ENCODE assay signal across 29 cellular contexts in genomic region chr17:39711851-39712250, GRCh38. TPM values are rescaled to one million over a fixed set of nuclear protein-coding genes. Genes with fewer than 3 reads are reported as not detected.
A peak's percentile ranks its signal among the peaks of the same experiment; 100 is the strongest.
DNase-seq lines count a peak whose midpoint lies in the region; ATAC-seq, FAIRE-seq and TF ChIP-seq lines count a peak whose summit lies in the region.
"Had no signal": no experiment of that assay in that cellular context is flagged by ENCODE, and none has a peak within 500 bp of the region (broad histone marks: within the 10 kb centered on the region; RNA-seq: fewer than 3 reads in every experiment).

No MANE protein-coding gene starts in this region.

- H3K23ac ChIP-seq in neuronal stem cell (ENCODE audit: low read depth, low read length, poor library complexity): peak overlapping the region; percentile 39

- H3K79me1 ChIP-seq in neuronal stem cell (ENCODE audit: low read depth, low read length): peaks cover 10% of the 10 kb centered on the region

- no peaks in the 10 kb centered on the region for H4K20me1 ChIP-seq in BLaER1

- POLR2A ChIA-PET in activated CD4-positive, alpha-beta memory T cell treated with anti-CD3 and anti-CD28 coated beads, Interleukin-2, amount 10 ng/mL, durations not matched to agents 7 days and 5 days (lab: Charles Lee): interaction anchor here (1.9 kb wide), 1 partner anchor 18 kb away, joined by 7 read pairs; no protein-coding TSS in a partner anchor

- H3K27ac Mint-ChIP-seq in Calu3 (ENCODE audit: unreplicated experiment): peak overlapping the region; percentile 0
- H3K27ac Mint-ChIP-seq in activated CD4-positive, alpha-beta memory T cell treated with anti-CD3 and anti-CD28 coated beads, Interleukin-2, amount 10 ng/mL, durations not matched to agents 7 days and 5 days: no peak overlapping the region
- H3K27ac Mint-ChIP-seq: CD8-positive, alpha-beta T cell had no signal

- H2BK15ac ChIP-seq in neuronal stem cell (ENCODE audit: low read length): no peak overlapping the region

- BruUV-seq in Calu3 (replicated peaks; lab: Mats Ljungman, UMichigan): no TSS peak

- ATAC-seq in HG03520 (IDR thresholded peaks at IDR 0.05; ENCODE audit: unreplicated experiment) (no peak), HG02798 (IDR thresholded peaks at IDR 0.05; ENCODE audit: poor library complexity, unreplicated experiment) (no peak)
- ATAC-seq: A549; CD8-positive, alpha-beta T cell had no signal

- H3K4ac ChIP-seq in neuronal stem cell (ENCODE audit: low read length): no peak overlapping the region

- H3K14ac ChIP-seq in neuronal stem cell (ENCODE audit: low read length): no peak overlapping the region

- no peaks in the 10 kb centered on the region for H3K27me3 Mint-ChIP-seq in Calu3 (ENCODE audit: unreplicated experiment)
- H3K27me3 Mint-ChIP-seq in activated CD4-positive, alpha-beta memory T cell treated with anti-CD3 and anti-CD28 coated beads, Interleukin-2, amount 10 ng/mL, durations not matched to agents 7 days and 5 days: peaks cover 2% of the 10 kb centered on the region

- intact Hi-C loops in Calu3 (cut with micrococcal nuclease; ENCODE audit: unreplicated experiment): no loop called here

- peaks cover 37% of the 10 kb centered on the region for H3K4me1 Mint-ChIP-seq in Calu3 (ENCODE audit: low read depth, unreplicated experiment)
- H3K4me1 Mint-ChIP-seq in activated CD4-positive, alpha-beta memory T cell treated with anti-CD3 and anti-CD28 coated beads, Interleukin-2, amount 10 ng/mL, durations not matched to agents 7 days and 5 days: peaks cover 16% of the 10 kb centered on the region

- no CpG with 5 or more reads among the region's 10 CpGs for WGBS in neuronal stem cell (ENCODE audit: extremely low coverage in 2 of 2, insufficient read length in 2 of 2, insufficient replicate concordance in 1 of 2), 2 donors

- H3K18ac ChIP-seq in neuronal stem cell (ENCODE audit: low read length): no peak overlapping the region

- H3K4me3 ChIP-seq in BLaER1 (no peak overlapping the region), bronchial epithelial cell (ENCODE audit: low read depth, low read length) (no peak overlapping the region), neuronal stem cell (ENCODE audit: low read length in 2 of 2) (no peak overlapping the region)
- H3K4me3 ChIP-seq: A549 had no signal

- H3K27ac ChIP-seq in BLaER1 (no peak overlapping the region), neuronal stem cell (replicated peaks; ENCODE audit: low read length) (no peak overlapping the region)
- H3K27ac ChIP-seq: A549, C4-2B had no signal

- H3K9ac ChIP-seq in BLaER1 (no peak overlapping the region), neuronal stem cell (ENCODE audit: low read depth, low read length, poor library complexity) (no peak overlapping the region)

- no peaks in the 10 kb centered on the region for H3K9me3 Mint-ChIP-seq in Calu3 (ENCODE audit: low read depth, unreplicated experiment)
- H3K9me3 Mint-ChIP-seq in activated CD4-positive, alpha-beta memory T cell treated with anti-CD3 and anti-CD28 coated beads, Interleukin-2, amount 10 ng/mL, durations not matched to agents 7 days and 5 days: no peaks in the 10 kb centered on the region
- H3K9me3 Mint-ChIP-seq: CD4-positive, CD25-positive, alpha-beta regulatory T cell; CD8-positive, alpha-beta T cell had no signal

- H3K4me1 ChIP-seq in BLaER1: peaks cover 74% of the 10 kb centered on the region
- H3K4me1 ChIP-seq in neuronal stem cell (ENCODE audit: control insufficient read depth in 2 of 2, insufficient read depth in 1 of 2, low read depth in 1 of 2, low read length in 2 of 2): no peaks in the 10 kb centered on the region
- H3K4me1 ChIP-seq: A549, BE2C, Caco-2 had no signal

- no peak for DNase-seq in Calu3
- DNase-seq in bronchial epithelial cell (ENCODE audit: low read depth): no peak
- no peak for DNase-seq in neuronal stem cell (ENCODE audit: low spot score)
- DNase-seq in activated CD4-positive, alpha-beta memory T cell treated with anti-CD3 and anti-CD28 coated beads, Interleukin-2, amount 10 ng/mL, durations not matched to agents 7 days and 5 days: no peak
- DNase-seq in Kasumi-1 (lab: John Stamatoyannopoulos, UW): no peak
- DNase-seq: 8988T; ACHN; AML-193; BE2C; Caco-2; CD4-positive, CD25-positive, alpha-beta regulatory T cell; CD8-positive, alpha-beta T cell; DMS 273 treated with DMSO at 0.1 percent for 48 hours; DMS53; DMS79 treated with DMSO at 0.1 percent for 48 hours; GF-D8; H7; HCEC 1CT had no signal

- peaks cover 98% of the 10 kb centered on the region for H3K36me3 Mint-ChIP-seq in Calu3 (ENCODE audit: insufficient read depth, unreplicated experiment)
- H3K36me3 Mint-ChIP-seq in activated CD4-positive, alpha-beta memory T cell treated with anti-CD3 and anti-CD28 coated beads, Interleukin-2, amount 10 ng/mL, durations not matched to agents 7 days and 5 days (ENCODE audit: low read depth): no peaks in the 10 kb centered on the region
- H3K36me3 Mint-ChIP-seq: CD4-positive, CD25-positive, alpha-beta regulatory T cell; CD8-positive, alpha-beta T cell had no signal

- peak overlapping the region; percentile 92 for H3K4me2 ChIP-seq in BLaER1
- no peak overlapping the region for H3K4me2 ChIP-seq in neuronal stem cell (ENCODE audit: insufficient read depth, low read length, poor library complexity, severe bottlenecking)
- H3K4me2 ChIP-seq: A549 had no signal

- no peaks in the 10 kb centered on the region for H3K9me3 ChIP-seq in BLaER1
- no peaks in the 10 kb centered on the region for H3K9me3 ChIP-seq in neuronal stem cell (replicated peaks in 1 of 2; ENCODE audit: control insufficient read depth in 2 of 2, insufficient read depth in 1 of 2, low read depth in 1 of 2, low read length in 2 of 2)
- H3K9me3 ChIP-seq: A549, BE2C, Caco-2 had no signal

- H2BK12ac ChIP-seq in neuronal stem cell (ENCODE audit: low read length): no peak overlapping the region

- H3K36me3 ChIP-seq in BLaER1 (no peaks in the 10 kb centered on the region), bronchial epithelial cell (ENCODE audit: control insufficient read depth, insufficient read depth, low read length) (peaks cover 44% of the 10 kb centered on the region), neuronal stem cell (replicated peaks in 1 of 2; ENCODE audit: control insufficient read depth in 2 of 2, insufficient read depth in 2 of 2, low read length in 2 of 2) (peaks cover 66 to 88% of the 10 kb centered on the region in 2 donors)
- H3K36me3 ChIP-seq: BE2C had no signal

- no peak overlapping the region for H4K8ac ChIP-seq in neuronal stem cell (ENCODE audit: low read depth, low read length)

- TF ChIP-seq CTCF in Calu3 (IDR thresholded peaks at IDR 0.05; ENCODE audit: unreplicated experiment) (no peak), bronchial epithelial cell (IDR thresholded peaks at IDR 0.05; ENCODE audit: insufficient read depth, low read length, severe bottlenecking) (no peak)

- peak; percentile 66 for FAIRE-seq in bronchial epithelial cell (lab: Jason Lieb, UNC)
- FAIRE-seq: A549, D721Med, GM12891, GM18507, H1 had no signal

- H3K27me3 ChIP-seq in BLaER1 (no peaks in the 10 kb centered on the region), bronchial epithelial cell (ENCODE audit: control insufficient read depth, insufficient read depth, low read length) (no peaks in the 10 kb centered on the region), neuronal stem cell (ENCODE audit: control insufficient read depth in 3 of 3, insufficient read depth in 3 of 3, low read depth in 1 of 3, low read length in 3 of 3) (no peaks in the 10 kb centered on the region)

- CTCF ChIA-PET in Calu3 (lab: Charles Lee): interaction anchor here (0.7 to 161.2 kb wide), 7 partner anchors 3 to 1938 kb away, joined by 4 to 42089 read pairs (median 8195); partner anchors contain the start of genes ERBB2, GRB7, GSDMA and GSDMB
- CTCF ChIA-PET in activated CD4-positive, alpha-beta memory T cell treated with anti-CD3 and anti-CD28 coated beads, Interleukin-2, amount 10 ng/mL, durations not matched to agents 7 days and 5 days (lab: Charles Lee): no interaction called here

- H2AFZ ChIP-seq in neuronal stem cell (ENCODE audit: low read length): no peak overlapping the region

- H2BK120ac ChIP-seq in neuronal stem cell (ENCODE audit: low read depth, low read length): no peak overlapping the region

- no peak overlapping the region for H4K91ac ChIP-seq in neuronal stem cell (ENCODE audit: low read depth, low read length, poor library complexity)

- H2AK5ac ChIP-seq in neuronal stem cell (ENCODE audit: low read depth, low read length): no peak overlapping the region

- no peak overlapping the region for H3K4me3 Mint-ChIP-seq in Calu3 (ENCODE audit: low read depth, unreplicated experiment)
- H3K4me3 Mint-ChIP-seq in activated CD4-positive, alpha-beta memory T cell treated with anti-CD3 and anti-CD28 coated beads, Interleukin-2, amount 10 ng/mL, durations not matched to agents 7 days and 5 days: no peak overlapping the region
- H3K4me3 Mint-ChIP-seq: CD4-positive, CD25-positive, alpha-beta regulatory T cell; CD8-positive, alpha-beta T cell had no signal

- H2BK5ac ChIP-seq in neuronal stem cell (ENCODE audit: low read length): no peak overlapping the region

RNA-seq across cellular contexts. Expression of gene ERBB2, which starts 12.0 kb away (rescaled TPM):
- total RNA-seq in Calu3 (2022): 4,829 and 4,830 TPM in 2 replicates
- 32.1 and 62.3 TPM in 2 replicates for total RNA-seq in bronchial epithelial cell
- 69.2 TPM for polyA plus RNA-seq in neuronal stem cell (2013, experiment 1 of 2)
- polyA plus RNA-seq in neuronal stem cell (2013, experiment 2 of 2): 69.0 TPM
- 1 to 10 TPM; 5.1 to 6.0 TPM for total RNA-seq in activated CD4-positive, alpha-beta memory T cell treated with anti-CD3 and anti-CD28 coated beads, Interleukin-2, amount 10 ng/mL, durations not matched to agents 7 days and 5 days

RNA-seq across cellular contexts. Expression of gene MIEN1, which starts 18.5 kb away (rescaled TPM):
- total RNA-seq in Calu3 (2022) (2,121 and 2,217 TPM in 2 replicates), bronchial epithelial cell (26.6 and 34.1 TPM in 2 replicates)
- polyA plus RNA-seq in neuronal stem cell (2013, experiment 1 of 2): 78.7 TPM
- polyA plus RNA-seq in neuronal stem cell (2013, experiment 2 of 2): 72.6 TPM
- total RNA-seq in activated CD4-positive, alpha-beta memory T cell treated with anti-CD3 and anti-CD28 coated beads, Interleukin-2, amount 10 ng/mL, durations not matched to agents 7 days and 5 days: 10 to 100 TPM; 40.1 to 45.1 TPM

RNA-seq across cellular contexts. Expression of gene PGAP3, which starts 24.0 kb away (rescaled TPM):
- total RNA-seq in Calu3 (2022) (1,186 and 1,276 TPM in 2 replicates), bronchial epithelial cell (10.8 TPM in 2 replicates)
- polyA plus RNA-seq in neuronal stem cell (2013, experiment 1 of 2): 10.1 TPM
- 11.1 TPM for polyA plus RNA-seq in neuronal stem cell (2013, experiment 2 of 2)
- total RNA-seq in activated CD4-positive, alpha-beta memory T cell treated with anti-CD3 and anti-CD28 coated beads, Interleukin-2, amount 10 ng/mL, durations not matched to agents 7 days and 5 days: 10 to 100 TPM; 14.0 to 14.2 TPM

RNA-seq across cellular contexts. Expression of gene GRB7, which starts 25.9 kb away (rescaled TPM):
- total RNA-seq in Calu3 (2022): 2,531 and 2,746 TPM in 2 replicates
- total RNA-seq in bronchial epithelial cell: 9.0 and 14.0 TPM in 2 replicates
- 5.9 TPM for polyA plus RNA-seq in neuronal stem cell (2013, experiment 1 of 2)
- 5.9 TPM for polyA plus RNA-seq in neuronal stem cell (2013, experiment 2 of 2)
- under 1 TPM; 0.30 to 0.40 TPM for total RNA-seq in activated CD4-positive, alpha-beta memory T cell treated with anti-CD3 and anti-CD28 coated beads, Interleukin-2, amount 10 ng/mL, durations not matched to agents 7 days and 5 days
- total RNA-seq: CD4-positive, CD25-positive, alpha-beta regulatory T cell; CD8-positive, alpha-beta T cell had no signal
- polyA plus RNA-seq: CD4-positive, CD25-positive, alpha-beta regulatory T cell had no signal

RNA-seq across cellular contexts. Expression of gene PNMT, which starts 43.6 kb away (rescaled TPM):
- total RNA-seq in Calu3 (2022) (1.3 and 3.2 TPM in 2 replicates), bronchial epithelial cell (not detected in 2 replicates)
- 0.95 TPM for polyA plus RNA-seq in neuronal stem cell (2013, experiment 1 of 2)
- polyA plus RNA-seq in neuronal stem cell (2013, experiment 2 of 2): 1.0 TPM
- total RNA-seq in activated CD4-positive, alpha-beta memory T cell treated with anti-CD3 and anti-CD28 coated beads, Interleukin-2, amount 10 ng/mL, durations not matched to agents 7 days and 5 days: not detected
- total RNA-seq: Caco-2, Daoy, G401 had no signal
- polyA plus RNA-seq: A549; CD4-positive, CD25-positive, alpha-beta regulatory T cell had no signal

Comparison
In these comparisons a context has a peak if more than half of its experiments do, and no peak if none do; other contexts are left out.
1. RNA of gene ERBB2, which starts 12.0 kb away (total RNA-seq): 4,829 to 4,830 TPM in Calu3; 32.1 to 62.3 TPM in bronchial epithelial cell and 5.1 to 6.0 TPM in activated CD4-positive, alpha-beta memory T cell treated with anti-CD3 and anti-CD28 coated beads, Interleukin-2, amount 10 ng/mL, durations not matched to agents 7 days and 5 days; every median in the first group is over 10 times any median in the second.
2. RNA of gene MIEN1, which starts 18.5 kb away (total RNA-seq): 2,121 to 2,217 TPM in Calu3; 40.1 to 45.1 TPM in activated CD4-positive, alpha-beta memory T cell treated with anti-CD3 and anti-CD28 coated beads, Interleukin-2, amount 10 ng/mL, durations not matched to agents 7 days and 5 days and 26.6 to 34.1 TPM in bronchial epithelial cell; every median in the first group is over 10 times any median in the second.
3. RNA of gene PGAP3, which starts 24.0 kb away (total RNA-seq): 1,186 to 1,276 TPM in Calu3; 14.0 to 14.2 TPM in activated CD4-positive, alpha-beta memory T cell treated with anti-CD3 and anti-CD28 coated beads, Interleukin-2, amount 10 ng/mL, durations not matched to agents 7 days and 5 days and 10.8 TPM in bronchial epithelial cell; every median in the first group is over 10 times any median in the second.